Comparison of ENCODE assay signal across 15 cellular contexts in the genomic region with DNA sequence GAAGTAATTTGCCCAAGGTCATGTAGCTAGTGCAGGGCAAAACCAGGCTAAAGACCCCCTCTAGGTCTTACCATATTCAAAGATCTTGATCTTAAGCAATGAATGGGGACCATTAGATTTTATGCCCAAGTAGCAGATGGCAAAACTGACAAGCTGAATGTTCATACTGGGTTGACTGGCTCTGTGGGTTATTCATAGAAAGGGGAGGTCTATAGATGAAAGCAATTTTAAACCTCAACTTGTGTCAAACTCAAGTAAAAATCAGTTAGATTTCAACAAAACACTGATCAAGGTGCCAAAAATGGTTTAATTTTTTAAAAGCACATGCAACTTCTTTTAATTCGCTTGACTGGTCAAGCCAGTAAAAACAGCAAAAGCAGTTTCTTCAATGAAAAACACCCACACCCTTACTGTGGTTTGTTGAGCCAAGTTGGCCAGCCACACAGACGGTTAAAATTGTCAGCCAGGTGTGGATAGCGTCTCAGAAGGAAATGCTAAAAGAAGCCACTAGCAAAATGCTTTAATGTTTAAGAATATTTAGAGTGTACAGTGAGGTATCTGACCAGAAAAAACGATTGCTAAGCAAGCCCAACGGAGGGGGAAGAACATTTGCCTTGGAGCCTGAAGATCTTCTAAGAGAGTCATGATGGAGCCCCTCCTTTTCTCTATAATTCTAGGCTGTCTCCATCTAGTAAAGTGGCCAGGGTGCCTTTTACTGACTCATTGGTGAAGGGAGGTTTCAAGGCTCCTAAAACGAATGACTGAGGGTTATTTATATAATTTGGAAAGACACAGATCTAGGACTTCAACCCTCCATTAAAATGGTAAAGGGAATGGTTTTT.
DNase-seq lines count a peak whose midpoint lies in the region; ATAC-seq, FAIRE-seq and TF ChIP-seq lines count a peak whose summit lies in the region.
"Had no signal": no experiment of that assay in that cellular context is flagged by ENCODE, and none has a peak within 500 bp of the region (broad histone marks: within the 10 kb centered on the region; RNA-seq: fewer than 3 reads in every experiment).

No MANE protein-coding gene starts in this region.

- SMC1A ChIA-PET in GM12878 (lab: Charles Lee; ENCODE audit: uncharacterized antibody, unreplicated experiment): interaction anchor here (1.1 to 1.8 kb wide), 4 partner anchors 8 to 163 kb away, joined by 4 to 7 read pairs (median 4); no protein-coding TSS in a partner anchor

- H3K79me2 ChIP-seq in GM12878 (ENCODE audit: control insufficient read depth, insufficient read depth, low read length): no peaks in the 10 kb centered on the region

- H3K9me3 ChIP-seq in GM12878 (replicated peaks; ENCODE audit: control insufficient read depth, insufficient read depth, low read length): peaks cover 7% of the 10 kb centered on the region; the same call in 2 of the 3 replicates

- peak overlapping the region; percentile 49; the same call in 1 of the 2 replicates for H3K27ac ChIP-seq in GM12878 (ENCODE audit: control insufficient read depth, insufficient read depth)
- H3K27ac ChIP-seq: foreskin keratinocyte, tibial artery had no signal

- no peak overlapping the region for H3K4me3 ChIP-seq in GM12878
- H3K4me3 ChIP-seq: tibial artery had no signal

- no TSS peak for BruUV-seq in GM12878 (replicated peaks; lab: Mats Ljungman, UMichigan)

- H3K9ac ChIP-seq in GM12878 (ENCODE audit: control insufficient read depth, insufficient read depth, low read length): no peak overlapping the region; the same call in 1 of the 2 replicates

- ATAC-seq in GM18867 (IDR thresholded peaks at IDR 0.05; ENCODE audit: unreplicated experiment): peak; percentile 95
- peak; percentile 75 for ATAC-seq in GM21717 (IDR thresholded peaks at IDR 0.05; ENCODE audit: unreplicated experiment)
- peak; percentile 87 for ATAC-seq in HG03139 (IDR thresholded peaks at IDR 0.05; ENCODE audit: unreplicated experiment)
- ATAC-seq in GM12878: peak; percentile 94
- ATAC-seq: foreskin keratinocyte had no signal

- intact Hi-C loops in GM12878 (cut with micrococcal nuclease; ENCODE audit: unreplicated experiment): loop anchor here (10.0 kb wide), 1 partner anchor 706 kb away; no protein-coding TSS in a partner anchor

- in situ Hi-C loops in GM12878 (cut with MboI): no loop called here

- CTCF ChIA-PET in GM12878 (lab: Yijun Ruan, JAX): interaction anchor here (0.8 kb wide), 1 partner anchor 15 kb away, joined by 3 read pairs; no protein-coding TSS in a partner anchor

- TF ChIP-seq RAD21 in GM12878 (IDR thresholded peaks at IDR 0.05; ENCODE audit: insufficient read depth, low read depth, low read length): 0 out of 2 replicates have a peak, but pooled peaks have one; percentile 22

- RAD21 ChIA-PET in GM12878 (lab: Charles Lee; ENCODE audit: unreplicated experiment): interaction anchor here (0.9 kb wide), 1 partner anchor 11 kb away, joined by 3 read pairs; no protein-coding TSS in a partner anchor

- TF ChIP-seq POLR2A in GM12878 (IDR thresholded peaks at IDR 0.05; ENCODE audit: low read depth, low read length): no peak

- H3K27me3 ChIP-seq in GM12878 (replicated peaks in 1 of 2; ENCODE audit: control insufficient read depth in 2 of 2, insufficient read depth in 2 of 2, low read length in 1 of 2): no peaks in the 10 kb centered on the region
- H3K27me3 ChIP-seq: tibial artery had no signal

- DNase-seq in GM12878 (ENCODE audit: low read depth, low spot score) (peak; percentile 73), NCI-H1105 treated with DMSO at 0.1 percent for 48 hours (lab: John Stamatoyannopoulos, UW) (no peak), NCI-H774 (lab: John Stamatoyannopoulos, UW) (no peak), NK-92 (lab: John Stamatoyannopoulos, UW; ENCODE audit: unreplicated experiment) (no peak)
- no peak for DNase-seq in stimulated activated naive CD4-positive, alpha-beta T cell (lab: John Stamatoyannopoulos, UW)
- DNase-seq: activated CD4-positive, alpha-beta T cell treated with anti-CD3 and anti-CD28 coated beads for 1 hour; activated gamma-delta T cell treated with Interleukin-2 at 50 U/mL for 16 hours; CD4-positive, CD25-positive, alpha-beta regulatory T cell; foreskin keratinocyte; NCI-H2029 treated with DMSO at 0.1 percent for 48 hours; tibial artery had no signal

- peak; percentile 62 to 72; a peak in 3 of 4 replicates for TF ChIP-seq EP300 in GM12878 (IDR thresholded peaks at IDR 0.05; ENCODE audit: borderline replicate concordance in 1 of 2, control insufficient read depth in 1 of 2, low read depth in 2 of 2, low read length in 2 of 2)

- peaks cover 7% of the 10 kb centered on the region; the same call in 1 of the 2 replicates for H3K4me1 ChIP-seq in GM12878 (ENCODE audit: control insufficient read depth, insufficient read depth, low read length)
- H3K4me1 ChIP-seq: foreskin keratinocyte, tibial artery had no signal

- H3K36me3 ChIP-seq in GM12878 (ENCODE audit: control insufficient read depth in 2 of 2, insufficient read depth in 2 of 2, low read length in 1 of 2): no peaks in the 10 kb centered on the region
- H3K36me3 ChIP-seq: tibial artery had no signal

- no peak overlapping the region for H2AFZ ChIP-seq in GM12878 (ENCODE audit: control insufficient read depth, low read depth, low read length)

- H3K4me2 ChIP-seq in GM12878 (ENCODE audit: control insufficient read depth, insufficient read depth): peak overlapping the region; percentile 21

- POLR2A ChIA-PET in GM12878 (lab: Charles Lee): no interaction called here

- 2% methylated on average over 6 of the region's 6 CpGs for WGBS in GM12878 (ENCODE audit: insufficient coverage, insufficient replicate concordance, low lambda C conversion rate, missing lambda C conversion rate)

- TF ChIP-seq CTCF in GM12878 (IDR thresholded peaks at IDR 0.05 in 2 of 3, conservative IDR thresholded peaks at IDR 0.05 in 1 of 3; ENCODE audit: control insufficient read depth in 2 of 3, extremely low read depth in 1 of 3, insufficient read depth in 1 of 3, low read depth in 3 of 3, low read length in 3 of 3): no peak

- H4K20me1 ChIP-seq in GM12878 (ENCODE audit: control insufficient read depth, insufficient read depth): no peaks in the 10 kb centered on the region

- FAIRE-seq in GM12878 (lab: Jason Lieb, UNC): no peak
- FAIRE-seq: GM12892 had no signal

TF ChIP-seq in GM12878, 131 proteins besides CTCF, POLR2A, EP300 and RAD21 (continues in another document):
- TF ChIP-seq NBN (IDR thresholded peaks at IDR 0.05): peak; percentile 67; the same call in 1 of the 2 replicates
- TF ChIP-seq, protein P1, sequence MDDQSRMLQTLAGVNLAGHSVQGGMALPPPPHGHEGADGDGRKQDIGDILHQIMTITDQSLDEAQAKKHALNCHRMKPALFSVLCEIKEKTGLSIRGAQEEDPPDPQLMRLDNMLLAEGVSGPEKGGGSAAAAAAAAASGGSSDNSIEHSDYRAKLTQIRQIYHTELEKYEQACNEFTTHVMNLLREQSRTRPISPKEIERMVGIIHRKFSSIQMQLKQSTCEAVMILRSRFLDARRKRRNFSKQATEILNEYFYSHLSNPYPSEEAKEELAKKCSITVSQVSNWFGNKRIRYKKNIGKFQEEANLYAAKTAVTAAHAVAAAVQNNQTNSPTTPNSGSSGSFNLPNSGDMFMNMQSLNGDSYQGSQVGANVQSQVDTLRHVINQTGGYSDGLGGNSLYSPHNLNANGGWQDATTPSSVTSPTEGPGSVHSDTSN (IDR thresholded peaks at IDR 0.05; ENCODE audit: insufficient replicate concordance, low read depth, low read length): no peak
- TF ChIP-seq FOXM1 (IDR thresholded peaks at IDR 0.05; ENCODE audit: low read depth, low read length): peak; percentile 66
- TF ChIP-seq TCF12 (IDR thresholded peaks at IDR 0.05; ENCODE audit: low read depth, low read length): peak; percentile 83
- TF ChIP-seq MYC (IDR thresholded peaks at IDR 0.05; ENCODE audit: insufficient read depth, insufficient read length, insufficient replicate concordance, low read length, severe bottlenecking): no peak
- TF ChIP-seq, protein P2, sequence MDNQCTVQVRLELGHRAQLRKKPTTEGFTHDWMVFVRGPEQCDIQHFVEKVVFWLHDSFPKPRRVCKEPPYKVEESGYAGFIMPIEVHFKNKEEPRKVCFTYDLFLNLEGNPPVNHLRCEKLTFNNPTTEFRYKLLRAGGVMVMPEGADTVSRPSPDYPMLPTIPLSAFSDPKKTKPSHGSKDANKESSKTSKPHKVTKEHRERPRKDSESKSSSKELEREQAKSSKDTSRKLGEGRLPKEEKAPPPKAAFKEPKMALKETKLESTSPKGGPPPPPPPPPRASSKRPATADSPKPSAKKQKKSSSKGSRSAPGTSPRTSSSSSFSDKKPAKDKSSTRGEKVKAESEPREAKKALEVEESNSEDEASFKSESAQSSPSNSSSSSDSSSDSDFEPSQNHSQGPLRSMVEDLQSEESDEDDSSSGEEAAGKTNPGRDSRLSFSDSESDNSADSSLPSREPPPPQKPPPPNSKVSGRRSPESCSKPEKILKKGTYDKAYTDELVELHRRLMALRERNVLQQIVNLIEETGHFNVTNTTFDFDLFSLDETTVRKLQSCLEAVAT (IDR thresholded peaks at IDR 0.05): no peak
- TF ChIP-seq ZNF622 (IDR thresholded peaks at IDR 0.05): no peak
- TF ChIP-seq SMC3 (IDR thresholded peaks at IDR 0.05; ENCODE audit: borderline replicate concordance, low read length): no peak
- TF ChIP-seq MXI1 (IDR thresholded peaks at IDR 0.05; ENCODE audit: low read depth, low read length): no peak
- TF ChIP-seq, protein P3, sequence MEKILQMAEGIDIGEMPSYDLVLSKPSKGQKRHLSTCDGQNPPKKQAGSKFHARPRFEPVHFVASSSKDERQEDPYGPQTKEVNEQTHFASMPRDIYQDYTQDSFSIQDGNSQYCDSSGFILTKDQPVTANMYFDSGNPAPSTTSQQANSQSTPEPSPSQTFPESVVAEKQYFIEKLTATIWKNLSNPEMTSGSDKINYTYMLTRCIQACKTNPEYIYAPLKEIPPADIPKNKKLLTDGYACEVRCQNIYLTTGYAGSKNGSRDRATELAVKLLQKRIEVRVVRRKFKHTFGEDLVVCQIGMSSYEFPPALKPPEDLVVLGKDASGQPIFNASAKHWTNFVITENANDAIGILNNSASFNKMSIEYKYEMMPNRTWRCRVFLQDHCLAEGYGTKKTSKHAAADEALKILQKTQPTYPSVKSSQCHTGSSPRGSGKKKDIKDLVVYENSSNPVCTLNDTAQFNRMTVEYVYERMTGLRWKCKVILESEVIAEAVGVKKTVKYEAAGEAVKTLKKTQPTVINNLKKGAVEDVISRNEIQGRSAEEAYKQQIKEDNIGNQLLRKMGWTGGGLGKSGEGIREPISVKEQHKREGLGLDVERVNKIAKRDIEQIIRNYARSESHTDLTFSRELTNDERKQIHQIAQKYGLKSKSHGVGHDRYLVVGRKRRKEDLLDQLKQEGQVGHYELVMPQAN (conservative IDR thresholded peaks at IDR 0.05): no peak
- TF ChIP-seq HDAC2 (IDR thresholded peaks at IDR 0.05): no peak
- peak; percentile 62; the same call in 1 of the 2 replicates for TF ChIP-seq TCF3 (IDR thresholded peaks at IDR 0.05; ENCODE audit: borderline replicate concordance, insufficient read depth, low read depth, low read length)
- peak; percentile 31; the same call in 1 of the 2 replicates for TF ChIP-seq GATAD2B (conservative IDR thresholded peaks at IDR 0.05; ENCODE audit: low read depth)
